Comparison of ENCODE assay signal across 20 cellular contexts in the genomic region with DNA sequence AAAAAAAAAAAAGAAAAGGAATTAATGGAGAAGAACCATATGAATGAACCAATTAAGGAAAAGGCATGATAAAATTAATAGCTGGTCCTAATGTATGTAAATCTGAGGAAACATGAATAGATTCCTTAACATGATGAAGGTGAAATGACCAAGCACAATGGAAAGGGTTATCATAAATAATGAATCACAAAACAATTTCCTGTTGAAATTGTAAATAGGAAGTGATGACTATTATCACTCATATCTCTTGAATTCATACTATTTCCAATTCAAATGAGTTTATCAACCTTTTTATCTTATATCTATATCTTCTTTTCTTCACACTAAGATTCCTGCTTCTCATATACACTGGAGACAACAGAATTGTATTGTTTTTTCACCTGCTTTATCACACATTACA. TPM values are rescaled to one million over a fixed set of nuclear protein-coding genes. Genes with fewer than 3 reads are reported as not detected.
"Had no signal": no experiment of that assay in that cellular context is flagged by ENCODE, and none has a peak within 500 bp of the region (broad histone marks: within the 10 kb centered on the region; RNA-seq: fewer than 3 reads in every experiment).

No MANE protein-coding gene starts in this region.

- H3K4me3 ChIP-seq: gastrocnemius medialis, heart right ventricle, lung, neural progenitor cell, spleen had no signal

- H3K4me1 ChIP-seq: neural progenitor cell had no signal

- H3K36me3 ChIP-seq: gastrocnemius medialis, heart right ventricle, neural progenitor cell, spleen had no signal

- H3K9me3 ChIP-seq: gastrocnemius medialis had no signal

- H3K27ac ChIP-seq: gastrocnemius medialis, neural progenitor cell, spleen had no signal

- H3K27me3 ChIP-seq: gastrocnemius medialis, heart right ventricle, neural progenitor cell, spleen had no signal

- DNase-seq: activated CD4-positive, CD25-positive, alpha-beta regulatory T cell treated with anti-CD3 and anti-CD28 coated beads, Interleukin-2, amount 50 U/mL, for 72 hours; activated naive CD4-positive, alpha-beta T cell treated with Interleukin-2 at 50 U/mL for 16 hours; anterior cingulate cortex; gastrocnemius medialis; heart right ventricle; left colon; naive B cell; spleen; T-helper 1 cell; T1000 had no signal

RNA-seq across cellular contexts. Expression of a gene that starts 32.0 kb away (rescaled TPM):
- total RNA-seq: activated CD8-positive, alpha-beta memory T cell treated with anti-CD3 and anti-CD28 coated beads for 36 hours; activated T-helper 17 cell treated with anti-CD3 and anti-CD28 coated beads, Interleukin-2, amount 50 U/mL, for 72 hours; fibroblast of lung; gastrocnemius medialis; heart right ventricle; lung; mononuclear cell; osteocyte; pulmonary artery endothelial cell; sciatic nerve; spleen; ureter had no signal
- polyA plus RNA-seq: fibroblast of lung, heart right ventricle, spleen had no signal

RNA-seq across cellular contexts. Expression of a gene that starts 48.2 kb away (rescaled TPM):
- total RNA-seq: activated CD8-positive, alpha-beta memory T cell treated with anti-CD3 and anti-CD28 coated beads for 36 hours; activated T-helper 17 cell treated with anti-CD3 and anti-CD28 coated beads, Interleukin-2, amount 50 U/mL, for 72 hours; left colon; mononuclear cell; osteocyte; pulmonary artery endothelial cell; sciatic nerve; ureter had no signal
- polyA plus RNA-seq: fibroblast of lung, spleen had no signal
